20 cellular contexts compared by ENCODE assay signal in the genomic region with DNA sequence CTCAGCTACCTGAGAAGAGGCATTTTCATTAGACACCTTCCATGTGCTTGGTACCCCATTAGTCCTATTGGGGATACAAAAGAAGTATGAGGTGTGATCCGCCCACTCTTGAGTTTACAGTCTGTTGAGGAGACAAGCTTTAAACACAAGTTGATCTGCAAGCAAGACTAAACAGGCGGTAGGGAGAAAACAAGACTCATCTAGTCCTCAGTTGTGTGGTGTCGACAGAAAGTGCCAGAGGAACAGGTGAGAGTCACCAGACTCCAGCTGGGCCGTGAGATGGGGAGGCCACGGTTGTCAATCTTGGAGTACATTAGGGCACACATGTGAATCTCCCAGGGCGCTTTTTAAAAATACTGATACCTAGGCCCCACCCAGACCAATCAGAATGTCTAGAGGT. TPM values are rescaled to one million over a fixed set of nuclear protein-coding genes. Genes with fewer than 3 reads are reported as not detected.
DNase-seq lines count a peak whose midpoint lies in the region; ATAC-seq and TF ChIP-seq lines count a peak whose summit lies in the region.
"Had no signal": no experiment of that assay in that cellular context is flagged by ENCODE, and none has a peak within 500 bp of the region (broad histone marks: within the 10 kb centered on the region; RNA-seq: fewer than 3 reads in every experiment).

No MANE protein-coding gene starts in this region.

- CTCF ChIA-PET in activated CD4-positive, alpha-beta T cell treated with anti-CD3 and anti-CD28 coated beads, Interleukin-2, amount 10 ng/mL, durations not matched to agents 7 days and 5 days (lab: Charles Lee), result no interaction called here

- peaks cover 61% of the 10 kb centered on the region for H3K36me3 Mint-ChIP-seq in activated CD4-positive, alpha-beta T cell treated with anti-CD3 and anti-CD28 coated beads, Interleukin-2, amount 10 ng/mL, durations not matched to agents 7 days and 5 days (ENCODE audit: low read depth)
- H3K36me3 Mint-ChIP-seq in GM23338 (ENCODE audit: low read depth), result peaks cover 37% of the 10 kb centered on the region
- peaks cover 7% of the 10 kb centered on the region for H3K36me3 Mint-ChIP-seq in central memory CD8-positive, alpha-beta T cell (ENCODE audit: insufficient read depth)

- H3K36me3 ChIP-seq in GM23338 (ENCODE audit: insufficient read depth) (no peaks in the 10 kb centered on the region; the same call in 1 of the 2 replicates), neutrophil (peaks cover 8% of the 10 kb centered on the region), body of pancreas (replicated peaks in 1 of 2; ENCODE audit: insufficient read depth in 1 of 2, low read depth in 2 of 2) (no peaks in the 10 kb centered on the region)
- H3K36me3 ChIP-seq: ovary had no signal

- POLR2A ChIA-PET in activated CD4-positive, alpha-beta T cell treated with anti-CD3 and anti-CD28 coated beads, Interleukin-2, amount 10 ng/mL, durations not matched to agents 7 days and 5 days (lab: Charles Lee), result no interaction called here

- H3K4me2 ChIP-seq in GM23338, result no peak overlapping the region
- H3K4me2 ChIP-seq: A549 had no signal

- no peak for ATAC-seq in GM23338
- no peak for ATAC-seq in central memory CD8-positive, alpha-beta T cell (replicated peaks; ENCODE audit: extremely low read depth, poor library complexity, severe bottlenecking)
- no peak for ATAC-seq in body of pancreas
- ATAC-seq: A549, Right ventricle myocardium inferior, sciatic nerve had no signal

- H3K9me3 Mint-ChIP-seq in activated CD4-positive, alpha-beta T cell treated with anti-CD3 and anti-CD28 coated beads, Interleukin-2, amount 10 ng/mL, durations not matched to agents 7 days and 5 days, result no peaks in the 10 kb centered on the region
- H3K9me3 Mint-ChIP-seq in GM23338, result no peaks in the 10 kb centered on the region
- no peaks in the 10 kb centered on the region for H3K9me3 Mint-ChIP-seq in central memory CD8-positive, alpha-beta T cell

- H3K4me1 ChIP-seq in GM23338 (ENCODE audit: insufficient read depth) (peaks cover 56% of the 10 kb centered on the region), neutrophil (ENCODE audit: control insufficient read depth in 1 of 2, insufficient read depth in 1 of 2, low read depth in 1 of 2, low read length in 1 of 2) (peaks cover 71 to 89% of the 10 kb centered on the region in 2 experiments), body of pancreas (no peaks in the 10 kb centered on the region)

- 92 to 93% methylated on average over 6 of the region's 6 CpGs for whole genome bisulfite sequencing in body of pancreas, 2 donors

- peaks cover 100% of the 10 kb centered on the region for H3K79me2 ChIP-seq in GM23338 (replicated peaks; ENCODE audit: insufficient read depth)

- TF ChIP-seq CTCF in GM23338 (conservative IDR thresholded peaks at IDR 0.05; ENCODE audit: low read depth in 2 of 2), result no peak
- TF ChIP-seq CTCF in neutrophil (IDR thresholded peaks at IDR 0.05), result no peak
- TF ChIP-seq CTCF in GM20000 (IDR thresholded peaks at IDR 0.05; ENCODE audit: extremely low read depth, missing control alignments), result no peak
- no peak for TF ChIP-seq CTCF in body of pancreas (IDR thresholded peaks at IDR 0.05)

- intact Hi-C loops in body of pancreas (cut with DNase I), result no loop called here

- H3K9me3 ChIP-seq in neutrophil (no peaks in the 10 kb centered on the region), body of pancreas (no peaks in the 10 kb centered on the region)
- H3K9me3 ChIP-seq: A549, ovary had no signal

- H2AFZ ChIP-seq in GM23338, result no peak overlapping the region

- TF ChIP-seq POLR2A in body of pancreas (IDR thresholded peaks at IDR 0.05), result no peak

- H3K27me3 ChIP-seq in GM23338 (ENCODE audit: insufficient read depth) (no peaks in the 10 kb centered on the region), neutrophil (no peaks in the 10 kb centered on the region), body of pancreas (no peaks in the 10 kb centered on the region)
- H3K27me3 ChIP-seq: ovary had no signal

- H3K4me3 Mint-ChIP-seq in activated CD4-positive, alpha-beta T cell treated with anti-CD3 and anti-CD28 coated beads, Interleukin-2, amount 10 ng/mL, durations not matched to agents 7 days and 5 days, result no peak overlapping the region
- no peak overlapping the region for H3K4me3 Mint-ChIP-seq in GM23338
- H3K4me3 Mint-ChIP-seq in central memory CD8-positive, alpha-beta T cell, result peak overlapping the region; percentile 77

- H3K4me3 ChIP-seq in GM23338 (no peak overlapping the region), neutrophil (ENCODE audit: low read depth in 1 of 2, low read length in 1 of 2) (no peak overlapping the region), body of pancreas (no peak overlapping the region)
- H3K4me3 ChIP-seq: A549, dorsolateral prefrontal cortex, ovary had no signal

- H3K27ac ChIP-seq in GM23338 (ENCODE audit: low read depth), result no peak overlapping the region
- peak overlapping the region; percentile 65 for H3K27ac ChIP-seq in neutrophil
- H3K27ac ChIP-seq in body of pancreas, result no peak overlapping the region
- H3K27ac ChIP-seq: A549, dorsolateral prefrontal cortex, ovary had no signal

- 0 out of 2 replicates have a peak, but pooled peaks cover 3% of the 10 kb centered on the region for H3F3A ChIP-seq in GM23338 (replicated peaks; ENCODE audit: low read depth)

- H3K27me3 Mint-ChIP-seq in activated CD4-positive, alpha-beta T cell treated with anti-CD3 and anti-CD28 coated beads, Interleukin-2, amount 10 ng/mL, durations not matched to agents 7 days and 5 days, result no peaks in the 10 kb centered on the region
- peaks cover 6% of the 10 kb centered on the region for H3K27me3 Mint-ChIP-seq in GM23338 (ENCODE audit: insufficient read depth, low read depth, poor library complexity)
- H3K27me3 Mint-ChIP-seq in central memory CD8-positive, alpha-beta T cell, result no peaks in the 10 kb centered on the region

- no peaks in the 10 kb centered on the region for H3K9me2 ChIP-seq in GM23338 (ENCODE audit: insufficient read depth)

- no peak for DNase-seq in activated CD4-positive, alpha-beta T cell treated with anti-CD3 and anti-CD28 coated beads, Interleukin-2, amount 10 ng/mL, durations not matched to agents 7 days and 5 days
- no peak for DNase-seq in activated CD4-positive, alpha-beta T cell treated with anti-CD3 and anti-CD28 coated beads, Interleukin-2, amount 50 U/mL, for 1 hour
- DNase-seq in GM23338 (ENCODE audit: low spot score), result no peak
- no peak for DNase-seq in central memory CD8-positive, alpha-beta T cell (ENCODE audit: low spot score in 2 of 2)
- DNase-seq in GM20000 (ENCODE audit: low spot score), result no peak
- DNase-seq in body of pancreas, result no peak
- DNase-seq in NCI-H2196 (lab: John Stamatoyannopoulos, UW; ENCODE audit: unreplicated experiment), result no peak
- DNase-seq: activated naive CD4-positive, alpha-beta T cell treated with anti-CD3 and anti-CD28 coated beads, Interleukin-2, amount 50 U/mL, for 16 hours; activated T-cell treated with anti-CD3 and anti-CD28 coated beads for 4 hours; DMS153; dorsolateral prefrontal cortex; kidney glomerular epithelial cell; NCI-H1694; NCI-H226; ovary; stimulated activated CD4-positive, alpha-beta T cell treated with anti-CD3 and anti-CD28 coated beads, Interleukin-15, amount 100 ng/mL, for 24 hours had no signal

- peaks cover 92% of the 10 kb centered on the region for H3K4me1 Mint-ChIP-seq in activated CD4-positive, alpha-beta T cell treated with anti-CD3 and anti-CD28 coated beads, Interleukin-2, amount 10 ng/mL, durations not matched to agents 7 days and 5 days
- H3K4me1 Mint-ChIP-seq in GM23338, result peaks cover 77% of the 10 kb centered on the region
- H3K4me1 Mint-ChIP-seq in central memory CD8-positive, alpha-beta T cell, result peaks cover 90% of the 10 kb centered on the region

- peaks cover 94% of the 10 kb centered on the region for H4K20me1 ChIP-seq in GM23338 (replicated peaks; ENCODE audit: insufficient read depth)

- peak overlapping the region; percentile 10 for H3K27ac Mint-ChIP-seq in activated CD4-positive, alpha-beta T cell treated with anti-CD3 and anti-CD28 coated beads, Interleukin-2, amount 10 ng/mL, durations not matched to agents 7 days and 5 days
- H3K27ac Mint-ChIP-seq in GM23338, result peak overlapping the region; percentile 2; the same call in 1 of the 2 replicates
- H3K27ac Mint-ChIP-seq in central memory CD8-positive, alpha-beta T cell (ENCODE audit: low read depth), result peak overlapping the region; percentile 79

TF ChIP-seq in GM23338, 12 proteins besides CTCF, POLR2A, EP300 and RAD21 (continues in another document):
- TF ChIP-seq, protein P1, sequence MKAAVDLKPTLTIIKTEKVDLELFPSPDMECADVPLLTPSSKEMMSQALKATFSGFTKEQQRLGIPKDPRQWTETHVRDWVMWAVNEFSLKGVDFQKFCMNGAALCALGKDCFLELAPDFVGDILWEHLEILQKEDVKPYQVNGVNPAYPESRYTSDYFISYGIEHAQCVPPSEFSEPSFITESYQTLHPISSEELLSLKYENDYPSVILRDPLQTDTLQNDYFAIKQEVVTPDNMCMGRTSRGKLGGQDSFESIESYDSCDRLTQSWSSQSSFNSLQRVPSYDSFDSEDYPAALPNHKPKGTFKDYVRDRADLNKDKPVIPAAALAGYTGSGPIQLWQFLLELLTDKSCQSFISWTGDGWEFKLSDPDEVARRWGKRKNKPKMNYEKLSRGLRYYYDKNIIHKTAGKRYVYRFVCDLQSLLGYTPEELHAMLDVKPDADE (IDR thresholded peaks at IDR 0.05), result no peak

RNA-seq across cellular contexts. Expression of a gene that starts 10.3 kb away (rescaled TPM):
- 10 to 100 TPM; 30.9 to 33.9 TPM for total RNA-seq in activated CD4-positive, alpha-beta T cell treated with anti-CD3 and anti-CD28 coated beads, Interleukin-2, amount 10 ng/mL, durations not matched to agents 7 days and 5 days
- 33.5 and 37.2 TPM in 2 replicates for total RNA-seq in GM23338 (2014; rRNA removed; shearing (Covaris generic))
- polyA plus RNA-seq in GM23338 (2016; fragmentation: Nextera tagmentation; extraction: Ambion mirVana), result 26.4 and 27.2 TPM in 2 replicates
- 1 to 10 TPM; 2.0 to 2.3 TPM for total RNA-seq in body of pancreas

Comparison
In these comparisons a context has a peak if more than half of its experiments do, and no peak if none do; other contexts are left out.
1. H3K27ac Mint-ChIP-seq: peak in every context shown above with its lines; median percentile 79 in central memory CD8-positive, alpha-beta T cell; 10 in activated CD4-positive, alpha-beta T cell treated with anti-CD3 and anti-CD28 coated beads, Interleukin-2, amount 10 ng/mL, durations not matched to agents 7 days and 5 days; 2 in GM23338.
2. RNA of a gene that starts 10.3 kb away (total RNA-seq): 30.9 to 33.9 TPM in activated CD4-positive, alpha-beta T cell treated with anti-CD3 and anti-CD28 coated beads, Interleukin-2, amount 10 ng/mL, durations not matched to agents 7 days and 5 days and 33.5 to 37.2 TPM in GM23338; 2.0 to 2.3 TPM in body of pancreas; every median in the first group is over 4 times any median in the second.